ENCODE assay signal across 8 cellular contexts in the genomic region with DNA sequence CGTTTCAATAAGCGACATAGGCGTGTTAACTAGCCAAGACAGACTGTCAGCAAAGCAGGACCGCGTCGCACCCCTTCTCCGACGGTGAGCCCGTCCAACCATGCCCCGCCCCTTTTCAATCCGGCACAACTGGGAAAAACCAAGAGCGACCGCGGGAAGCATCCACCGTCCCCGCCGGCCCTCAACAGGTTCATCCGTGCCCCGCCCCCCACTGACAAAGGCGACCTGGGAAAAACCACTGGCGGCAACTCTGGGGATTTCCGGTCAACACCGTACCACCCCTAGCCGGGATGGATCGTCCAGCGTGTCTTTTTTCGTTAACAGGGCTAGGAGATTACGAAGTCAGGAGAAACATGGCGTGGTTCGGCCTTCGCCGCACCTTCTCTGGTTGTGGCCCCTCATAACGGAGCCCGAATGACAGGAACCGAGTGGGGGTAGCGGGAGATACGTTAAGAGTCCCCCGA. TPM values are rescaled to one million over a fixed set of nuclear protein-coding genes. Genes with fewer than 3 reads are reported as not detected.
DNase-seq lines count a peak whose midpoint lies in the region; ATAC-seq and TF ChIP-seq lines count a peak whose summit lies in the region.

No MANE protein-coding gene starts in this region.

- no peaks in the 10 kb centered on the region for H3K27me3 Mint-ChIP-seq in activated naive CD8-positive, alpha-beta T cell treated with anti-CD3 and anti-CD28 coated beads, Interleukin-2, amount 10 ng/mL, durations not matched to agents 7 days and 5 days
- peaks cover 5% of the 10 kb centered on the region for H3K27me3 Mint-ChIP-seq in glutamatergic neuron (ENCODE audit: unreplicated experiment)

- H3K27ac ChIP-seq in neutrophil, result peak overlapping the region; percentile 95

- no peaks in the 10 kb centered on the region for H3K9me3 Mint-ChIP-seq in activated naive CD8-positive, alpha-beta T cell treated with anti-CD3 and anti-CD28 coated beads, Interleukin-2, amount 10 ng/mL, durations not matched to agents 7 days and 5 days
- H3K9me3 Mint-ChIP-seq in glutamatergic neuron (ENCODE audit: unreplicated experiment), result peaks cover 5% of the 10 kb centered on the region

- ATAC-seq in GM21737 (IDR thresholded peaks at IDR 0.05; ENCODE audit: unreplicated experiment), result peak; percentile 18
- peak; percentile 18 for ATAC-seq in activated naive CD8-positive, alpha-beta T cell treated with anti-CD3 and anti-CD28 coated beads, Interleukin-2, amount 10 ng/mL, durations not matched to agents 7 days and 5 days (ENCODE audit: low read depth)
- no peak for ATAC-seq in HG02678 (IDR thresholded peaks at IDR 0.05; ENCODE audit: unreplicated experiment)

- POLR2A ChIA-PET in activated naive CD8-positive, alpha-beta T cell treated with anti-CD3 and anti-CD28 coated beads, Interleukin-2, amount 10 ng/mL, durations not matched to agents 7 days and 5 days (lab: Charles Lee), result interaction anchor here (0.6 to 1.9 kb wide), 10 partner anchors 15 to 428 kb away, joined by 3 to 21 read pairs (median 4); a partner anchor contains a TSS

- H3K36me3 Mint-ChIP-seq in activated naive CD8-positive, alpha-beta T cell treated with anti-CD3 and anti-CD28 coated beads, Interleukin-2, amount 10 ng/mL, durations not matched to agents 7 days and 5 days, result peaks cover 5% of the 10 kb centered on the region
- no peaks in the 10 kb centered on the region for H3K36me3 Mint-ChIP-seq in glutamatergic neuron (ENCODE audit: unreplicated experiment)

- no peak for TF ChIP-seq CTCF in glutamatergic neuron (IDR thresholded peaks at IDR 0.05; ENCODE audit: partially characterized antibody, unreplicated experiment)
- TF ChIP-seq CTCF in neutrophil (IDR thresholded peaks at IDR 0.05), result no peak

- peaks cover 8% of the 10 kb centered on the region for H3K4me1 Mint-ChIP-seq in activated naive CD8-positive, alpha-beta T cell treated with anti-CD3 and anti-CD28 coated beads, Interleukin-2, amount 10 ng/mL, durations not matched to agents 7 days and 5 days
- H3K4me1 Mint-ChIP-seq in glutamatergic neuron (ENCODE audit: low read depth, unreplicated experiment), result peaks cover 6% of the 10 kb centered on the region

- peak overlapping the region; percentile 99 for H3K4me3 Mint-ChIP-seq in activated naive CD8-positive, alpha-beta T cell treated with anti-CD3 and anti-CD28 coated beads, Interleukin-2, amount 10 ng/mL, durations not matched to agents 7 days and 5 days
- H3K4me3 Mint-ChIP-seq in glutamatergic neuron (ENCODE audit: unreplicated experiment), result peak overlapping the region; percentile 93

- H3K27ac Mint-ChIP-seq in activated naive CD8-positive, alpha-beta T cell treated with anti-CD3 and anti-CD28 coated beads, Interleukin-2, amount 10 ng/mL, durations not matched to agents 7 days and 5 days, result peak overlapping the region; percentile 100
- H3K27ac Mint-ChIP-seq in glutamatergic neuron (ENCODE audit: unreplicated experiment), result peak overlapping the region; percentile 93

- H3K36me3 ChIP-seq in MG63 (peaks cover 5% of the 10 kb centered on the region; the same call in 1 of the 2 replicates), neutrophil (peaks cover 5% of the 10 kb centered on the region)

- DNase-seq in COLO668 (lab: John Stamatoyannopoulos, UW; ENCODE audit: unreplicated experiment), result peak; percentile 91
- DNase-seq in MG63, result peak; percentile 72
- DNase-seq in SIG-M5 (lab: John Stamatoyannopoulos, UW), result peak; percentile 27
- DNase-seq in activated naive CD8-positive, alpha-beta T cell treated with anti-CD3 and anti-CD28 coated beads, Interleukin-2, amount 10 ng/mL, durations not matched to agents 7 days and 5 days, result peak; percentile 49
- peak; percentile 85 for DNase-seq in glutamatergic neuron

- H3K9me3 ChIP-seq in MG63 (no peaks in the 10 kb centered on the region), neutrophil (no peaks in the 10 kb centered on the region)

- H3K4me1 ChIP-seq in neutrophil (ENCODE audit: control insufficient read depth in 1 of 2, insufficient read depth in 1 of 2, low read depth in 1 of 2, low read length in 1 of 2), result peaks cover 11 to 19% of the 10 kb centered on the region in 2 experiments

- H3K27me3 ChIP-seq in MG63 (no peaks in the 10 kb centered on the region), neutrophil (no peaks in the 10 kb centered on the region)

- H3K4me3 ChIP-seq in MG63 (peak overlapping the region; percentile 78), neutrophil (ENCODE audit: low read depth in 1 of 2, low read length in 1 of 2) (peak overlapping the region; percentile 67 to 81)

RNA-seq across cellular contexts. Expression of a gene that starts 0.4 kb away (rescaled TPM):
- total RNA-seq in MG63 (2014; rRNA removed; shearing (Covaris generic); ENCODE audit: low replicate concordance), result 74.1 and 76.5 TPM in 2 replicates
- total RNA-seq in activated naive CD8-positive, alpha-beta T cell treated with anti-CD3 and anti-CD28 coated beads, Interleukin-2, amount 10 ng/mL, durations not matched to agents 7 days and 5 days, result 10 to 100 TPM; 39.2 to 44.5 TPM
- total RNA-seq in glutamatergic neuron (ENCODE audit: unreplicated experiment), result 71.8 TPM

RNA-seq across cellular contexts. Expression of a gene that starts 0.5 kb away (rescaled TPM):
- 117 and 168 TPM in 2 replicates for total RNA-seq in MG63 (2014; rRNA removed; shearing (Covaris generic); ENCODE audit: low replicate concordance)
- 10 to 100 TPM; 58.2 to 61.0 TPM for total RNA-seq in activated naive CD8-positive, alpha-beta T cell treated with anti-CD3 and anti-CD28 coated beads, Interleukin-2, amount 10 ng/mL, durations not matched to agents 7 days and 5 days
- 120 TPM for total RNA-seq in glutamatergic neuron (ENCODE audit: unreplicated experiment)

RNA-seq across cellular contexts. Expression of a gene that starts 14.3 kb away (rescaled TPM):
- 16.6 and 25.9 TPM in 2 replicates for total RNA-seq in MG63 (2014; rRNA removed; shearing (Covaris generic); ENCODE audit: low replicate concordance)
- total RNA-seq in activated naive CD8-positive, alpha-beta T cell treated with anti-CD3 and anti-CD28 coated beads, Interleukin-2, amount 10 ng/mL, durations not matched to agents 7 days and 5 days, result 10 to 100 TPM; 12.7 to 14.1 TPM
- total RNA-seq in glutamatergic neuron (ENCODE audit: unreplicated experiment), result 22.1 TPM

RNA-seq across cellular contexts. Expression of a gene that starts 21.6 kb away (rescaled TPM):
- total RNA-seq in MG63 (2014; rRNA removed; shearing (Covaris generic); ENCODE audit: low replicate concordance), result 1.6 and 1.9 TPM in 2 replicates
- total RNA-seq in activated naive CD8-positive, alpha-beta T cell treated with anti-CD3 and anti-CD28 coated beads, Interleukin-2, amount 10 ng/mL, durations not matched to agents 7 days and 5 days, result 10 to 100 TPM; 63.1 to 63.2 TPM
- 16.5 TPM for total RNA-seq in glutamatergic neuron (ENCODE audit: unreplicated experiment)

Comparison
In these comparisons a context has a peak if more than half of its experiments do, and no peak if none do; other contexts are left out.
1. DNase-seq: peak in every context shown above with its lines; median percentile 91 in COLO668; 85 in glutamatergic neuron; 72 in MG63; 49 in activated naive CD8-positive, alpha-beta T cell treated with anti-CD3 and anti-CD28 coated beads, Interleukin-2, amount 10 ng/mL, durations not matched to agents 7 days and 5 days; 27 in SIG-M5.